ENCODE assay signal across 11 cellular contexts in genomic region chr14:106491851-106492250, GRCh38.
DNase-seq lines count a peak whose midpoint lies in the region; ATAC-seq and TF ChIP-seq lines count a peak whose summit lies in the region.
"Had no signal": no experiment of that assay in that cellular context is flagged by ENCODE, and none has a peak within 500 bp of the region (broad histone marks: within the 10 kb centered on the region; RNA-seq: fewer than 3 reads in every experiment).

No MANE protein-coding gene starts in this region.

- peak; percentile 31 for DNase-seq in stimulated activated CD4-positive, alpha-beta T cell treated with anti-CD3 and anti-CD28 coated beads, Interleukin-1b, Interleukin-23, amount 100 ng/mL, for 48 hours
- no peak for DNase-seq in stimulated activated CD4-positive, alpha-beta T cell treated with anti-CD3 and anti-CD28 coated beads, Interleukin-4, amount 100 ng/mL, for 4 hours
- DNase-seq in LNCaP clone FGC (ENCODE audit: low read depth) (peak; percentile 11), upper lobe of left lung (no peak), foreskin melanocyte (no peak), heart right ventricle (no peak)
- DNase-seq in activated naive CD4-positive, alpha-beta T cell treated with anti-CD3 and anti-CD28 coated beads, Interleukin-2, amount 50 U/mL, for 16 hours: peak; percentile 21
- DNase-seq: H7, NCI-H526 treated with DMSO at 0.1 percent for 48 hours had no signal

- WGBS in upper lobe of left lung, 2 donors: 65 to 87% methylated on average over 9 of the region's 9 CpGs
- WGBS in heart right ventricle, 2 donors: 65 to 73% methylated on average over 9 of the region's 9 CpGs

- H3K4me1 ChIP-seq in upper lobe of left lung: no peaks in the 10 kb centered on the region
- H3K4me1 ChIP-seq in heart right ventricle: no peaks in the 10 kb centered on the region

- H3K27me3 ChIP-seq in upper lobe of left lung (no peaks in the 10 kb centered on the region), heart right ventricle (peaks cover 0 to 16% (median 0%) of the 10 kb centered on the region in 7 donors)

- H3K9me3 ChIP-seq in upper lobe of left lung: no peaks in the 10 kb centered on the region
- peaks cover 0 to 21% (median 0%) of the 10 kb centered on the region in 11 donors for H3K9me3 ChIP-seq in heart right ventricle

- no peak for ATAC-seq in upper lobe of left lung (ENCODE audit: low FRiP score in 2 of 2)
- no peak for ATAC-seq in heart right ventricle
- no peak for ATAC-seq in GM21723 (IDR thresholded peaks at IDR 0.05; ENCODE audit: unreplicated experiment)
- ATAC-seq: sciatic nerve had no signal

- H3K4me3 ChIP-seq in LNCaP clone FGC (ENCODE audit: low read depth, low read length): no peak overlapping the region
- H3K4me3 ChIP-seq in upper lobe of left lung: no peak overlapping the region
- H3K4me3 ChIP-seq in heart right ventricle: no peak overlapping the region

- TF ChIP-seq CTCF in LNCaP clone FGC (IDR thresholded peaks at IDR 0.05; ENCODE audit: control insufficient read depth, extremely low read depth, insufficient read depth) (peak; percentile 64), upper lobe of left lung (IDR thresholded peaks at IDR 0.05) (peak in 4 of 6 experiments; percentile 7 to 22 (median 16)), heart right ventricle (IDR thresholded peaks at IDR 0.05) (peak in 2 of 9 donors; percentile 14 to 32)

- no peak for TF ChIP-seq EP300 in upper lobe of left lung (IDR thresholded peaks at IDR 0.05)

- no peak for TF ChIP-seq POLR2A in upper lobe of left lung (IDR thresholded peaks at IDR 0.05)

- intact Hi-C loops in heart right ventricle (cut with DNase I): no loop called here

- H3K36me3 ChIP-seq in upper lobe of left lung (no peaks in the 10 kb centered on the region), heart right ventricle (no peaks in the 10 kb centered on the region)

- H3K27ac ChIP-seq in upper lobe of left lung (no peak overlapping the region), heart right ventricle (no peak overlapping the region)

Comparison
In these comparisons a context has a peak if more than half of its experiments do, and no peak if none do; other contexts are left out.
1. DNase-seq: peak in stimulated activated CD4-positive, alpha-beta T cell treated with anti-CD3 and anti-CD28 coated beads, Interleukin-1b, Interleukin-23, amount 100 ng/mL, for 48 hours (single experiment), LNCaP clone FGC (single experiment) and activated naive CD4-positive, alpha-beta T cell treated with anti-CD3 and anti-CD28 coated beads, Interleukin-2, amount 50 U/mL, for 16 hours (single experiment); none in stimulated activated CD4-positive, alpha-beta T cell treated with anti-CD3 and anti-CD28 coated beads, Interleukin-4, amount 100 ng/mL, for 4 hours (0 of 2), upper lobe of left lung (0 of 2), foreskin melanocyte (single experiment) and heart right ventricle (0 of 2).